In genomic region chr1:240771450-240771849, GRCh38 we compare ENCODE assay signal across 36 cellular contexts.
"Had no signal": no experiment of that assay in that cellular context is flagged by ENCODE, and none has a peak within 500 bp of the region (broad histone marks: within the 10 kb centered on the region; RNA-seq: fewer than 3 reads in every experiment).

No MANE protein-coding gene starts in this region.

- H3K4me3 ChIP-seq: adrenal gland, body of pancreas, breast epithelium had no signal

- DNase-seq: activated B cell treated with CpG ODN at 0.5 μM for 24 hours; activated CD4-positive, alpha-beta memory T cell treated with anti-CD3 and anti-CD28 coated beads, Interleukin-2, amount 10 ng/mL, durations not matched to agents 7 days and 5 days; activated CD4-positive, alpha-beta T cell treated with anti-CD3 and anti-CD28 coated beads for 4 hours; activated CD4-positive, alpha-beta T cell treated with anti-CD3 and anti-CD28 coated beads, Interleukin-2, amount 10 ng/mL, durations not matched to agents 24 days and 14 days; activated CD4-positive, alpha-beta T cell treated with anti-CD3 and anti-CD28 coated beads, Interleukin-2, amount 50 U/mL, for 1 hour; activated CD4-positive, alpha-beta T cell treated with anti-CD3 and anti-CD28 coated beads, Interleukin-2, amount 50 U/mL, for 48 hours; activated CD4-positive, CD25-positive, alpha-beta regulatory T cell treated with anti-CD3 and anti-CD28 coated beads, Interleukin-2, amount 50 U/mL, for 72 hours; activated CD8-positive, alpha-beta memory T cell treated with anti-CD3 and anti-CD28 coated beads for 24 hours; activated CD8-positive, alpha-beta memory T cell treated with anti-CD3 and anti-CD28 coated beads, Interleukin-2, amount 10 ng/mL, durations not matched to agents 7 days and 5 days; activated CD8-positive, alpha-beta memory T cell treated with anti-CD3 and anti-CD28 coated beads, Interleukin-2, amount 50 U/mL, for 48 hours; activated CD8-positive, alpha-beta T cell treated with anti-CD3 and anti-CD28 coated beads, Interleukin-2, amount 10 ng/mL, durations not matched to agents 7 days and 5 days; activated effector memory CD4-positive, alpha-beta T cell treated with Interleukin-2 at 50 U/mL for 16 hours; activated gamma-delta T cell; activated naive CD4-positive, alpha-beta T cell; activated naive CD4-positive, alpha-beta T cell treated with anti-CD3 and anti-CD28 coated beads for 36 hours; activated naive CD4-positive, alpha-beta T cell treated with anti-CD3 and anti-CD28 coated beads, Interleukin-2, amount 50 U/mL, for 16 hours; activated naive CD8-positive, alpha-beta T cell treated with anti-CD3 and anti-CD28 coated beads for 36 hours; activated T-cell treated with anti-CD3 and anti-CD28 coated beads, Interleukin-2, amount 50 U/mL, for 24 hours; activated T-cell treated with anti-CD3 and anti-CD28 coated beads, Interleukin-2, amount 50 U/mL, for 48 hours; adrenal gland; amniotic stem cell; aorta; body of pancreas; brain microvascular endothelial cell; central memory CD4-positive, alpha-beta T cell; T-helper 1 cell; T-helper 2 cell; T-helper 9 cell had no signal

- FAIRE-seq: astrocyte, TTC549 had no signal

- H3K4me1 Mint-ChIP-seq: activated B cell treated with CpG ODN at 0.5 μM for 24 hours; activated CD4-positive, alpha-beta memory T cell treated with anti-CD3 and anti-CD28 coated beads, Interleukin-2, amount 10 ng/mL, durations not matched to agents 7 days and 5 days; activated CD4-positive, alpha-beta T cell treated with anti-CD3 and anti-CD28 coated beads, Interleukin-2, amount 10 ng/mL, durations not matched to agents 24 days and 14 days; activated CD8-positive, alpha-beta memory T cell treated with anti-CD3 and anti-CD28 coated beads, Interleukin-2, amount 10 ng/mL, durations not matched to agents 7 days and 5 days; activated naive CD8-positive, alpha-beta T cell treated with anti-CD3 and anti-CD28 coated beads for 36 hours had no signal

- H3K4me3 Mint-ChIP-seq: activated B cell treated with CpG ODN at 0.5 μM for 24 hours; activated CD4-positive, alpha-beta memory T cell treated with anti-CD3 and anti-CD28 coated beads, Interleukin-2, amount 10 ng/mL, durations not matched to agents 7 days and 5 days; activated CD4-positive, alpha-beta T cell treated with anti-CD3 and anti-CD28 coated beads, Interleukin-2, amount 10 ng/mL, durations not matched to agents 24 days and 14 days; activated CD8-positive, alpha-beta memory T cell treated with anti-CD3 and anti-CD28 coated beads, Interleukin-2, amount 10 ng/mL, durations not matched to agents 7 days and 5 days; activated CD8-positive, alpha-beta T cell treated with anti-CD3 and anti-CD28 coated beads, Interleukin-2, amount 10 ng/mL, durations not matched to agents 7 days and 5 days; activated naive CD4-positive, alpha-beta T cell treated with anti-CD3 and anti-CD28 coated beads for 36 hours; activated naive CD8-positive, alpha-beta T cell treated with anti-CD3 and anti-CD28 coated beads for 36 hours; activated T-cell treated with anti-CD3 and anti-CD28 coated beads, Interleukin-2, amount 50 U/mL, for 24 hours; T-helper 1 cell treated with Interleukin-12 subunit alpha and Interleukin-12 subunit beta and Interleukin-4 antibody, amounts not matched to agents 30 μg/mL and 1 μg/mL, for 36 hours; T-helper 2 cell treated with Interferon-gamma antibody and Interleukin-4, amounts not matched to agents 5 μg/mL and 100 μg/mL, for 36 hours had no signal

- H3K27me3 Mint-ChIP-seq: activated B cell treated with CpG ODN at 0.5 μM for 24 hours; activated CD4-positive, alpha-beta memory T cell treated with anti-CD3 and anti-CD28 coated beads, Interleukin-2, amount 10 ng/mL, durations not matched to agents 7 days and 5 days; activated CD4-positive, alpha-beta T cell treated with anti-CD3 and anti-CD28 coated beads, Interleukin-2, amount 10 ng/mL, durations not matched to agents 24 days and 14 days; activated CD8-positive, alpha-beta memory T cell treated with anti-CD3 and anti-CD28 coated beads, Interleukin-2, amount 10 ng/mL, durations not matched to agents 7 days and 5 days; activated naive CD8-positive, alpha-beta T cell treated with anti-CD3 and anti-CD28 coated beads for 36 hours; activated T-cell treated with anti-CD3 and anti-CD28 coated beads, Interleukin-2, amount 50 U/mL, for 24 hours had no signal

- H3K36me3 ChIP-seq: adrenal gland, brain microvascular endothelial cell, breast epithelium had no signal

- H3K27me3 ChIP-seq: adrenal gland, body of pancreas, brain microvascular endothelial cell, breast epithelium had no signal

- H3K27ac ChIP-seq: adrenal gland, body of pancreas, brain microvascular endothelial cell, breast epithelium, VCaP had no signal

- H3K27ac Mint-ChIP-seq: activated B cell treated with CpG ODN at 0.5 μM for 24 hours; activated CD4-positive, alpha-beta memory T cell treated with anti-CD3 and anti-CD28 coated beads, Interleukin-2, amount 10 ng/mL, durations not matched to agents 7 days and 5 days; activated CD4-positive, alpha-beta T cell treated with anti-CD3 and anti-CD28 coated beads, Interleukin-2, amount 10 ng/mL, durations not matched to agents 24 days and 14 days; activated CD8-positive, alpha-beta memory T cell treated with anti-CD3 and anti-CD28 coated beads, Interleukin-2, amount 10 ng/mL, durations not matched to agents 7 days and 5 days; activated CD8-positive, alpha-beta T cell treated with anti-CD3 and anti-CD28 coated beads, Interleukin-2, amount 10 ng/mL, durations not matched to agents 7 days and 5 days; activated naive CD4-positive, alpha-beta T cell treated with anti-CD3 and anti-CD28 coated beads for 36 hours; activated naive CD4-positive, alpha-beta T cell treated with anti-CD3 and anti-CD28 coated beads, Interleukin-2, amount 50 U/mL, for 72 hours; activated naive CD8-positive, alpha-beta T cell treated with anti-CD3 and anti-CD28 coated beads for 36 hours; activated T-cell treated with anti-CD3 and anti-CD28 coated beads, Interleukin-2, amount 50 U/mL, for 24 hours; activated T-helper 2 cell treated with anti-CD3 and anti-CD28 coated beads, Interferon-gamma antibody, Interleukin-2, Interleukin-4, amounts not matched to agents 10 μg/mL and 5 μg/mL and 100 μg/mL, durations not matched to agents 14 hours and 24 hours and 36 hours; T-helper 1 cell treated with Interleukin-12 subunit alpha and Interleukin-12 subunit beta and Interleukin-4 antibody, amounts not matched to agents 30 μg/mL and 1 μg/mL, for 36 hours; T-helper 2 cell treated with Interferon-gamma antibody and Interleukin-4, amounts not matched to agents 5 μg/mL and 100 μg/mL, for 36 hours had no signal

- ATAC-seq: activated CD8-positive, alpha-beta memory T cell treated with anti-CD3 and anti-CD28 coated beads, Interleukin-2, amount 10 ng/mL, durations not matched to agents 7 days and 5 days; activated CD8-positive, alpha-beta T cell treated with anti-CD3 and anti-CD28 coated beads, Interleukin-2, amount 10 ng/mL, durations not matched to agents 7 days and 5 days; activated naive CD4-positive, alpha-beta T cell treated with anti-CD3 and anti-CD28 coated beads, Interleukin-2, amount 50 U/mL, for 72 hours; body of pancreas had no signal

- H3K36me3 Mint-ChIP-seq: activated CD8-positive, alpha-beta memory T cell treated with anti-CD3 and anti-CD28 coated beads, Interleukin-2, amount 10 ng/mL, durations not matched to agents 7 days and 5 days; activated naive CD4-positive, alpha-beta T cell treated with anti-CD3 and anti-CD28 coated beads, Interleukin-2, amount 50 U/mL, for 72 hours; activated naive CD8-positive, alpha-beta T cell treated with anti-CD3 and anti-CD28 coated beads for 36 hours had no signal

- H3K9me3 Mint-ChIP-seq: activated B cell treated with CpG ODN at 0.5 μM for 24 hours; activated CD4-positive, alpha-beta memory T cell treated with anti-CD3 and anti-CD28 coated beads, Interleukin-2, amount 10 ng/mL, durations not matched to agents 7 days and 5 days; activated CD4-positive, alpha-beta T cell treated with anti-CD3 and anti-CD28 coated beads, Interleukin-2, amount 10 ng/mL, durations not matched to agents 24 days and 14 days; activated naive CD4-positive, alpha-beta T cell treated with anti-CD3 and anti-CD28 coated beads for 36 hours; activated naive CD4-positive, alpha-beta T cell treated with anti-CD3 and anti-CD28 coated beads, Interleukin-2, amount 50 U/mL, for 72 hours; activated naive CD8-positive, alpha-beta T cell treated with anti-CD3 and anti-CD28 coated beads for 36 hours; activated T-cell treated with anti-CD3 and anti-CD28 coated beads, Interleukin-2, amount 50 U/mL, for 24 hours; activated T-helper 2 cell treated with anti-CD3 and anti-CD28 coated beads, Interferon-gamma antibody, Interleukin-2, Interleukin-4, amounts not matched to agents 10 μg/mL and 5 μg/mL and 100 μg/mL, durations not matched to agents 14 hours and 24 hours and 36 hours; T-helper 1 cell treated with Interleukin-12 subunit alpha and Interleukin-12 subunit beta and Interleukin-4 antibody, amounts not matched to agents 30 μg/mL and 1 μg/mL, for 36 hours; T-helper 2 cell treated with Interferon-gamma antibody and Interleukin-4, amounts not matched to agents 5 μg/mL and 100 μg/mL, for 36 hours had no signal

- H3K4me1 ChIP-seq: adrenal gland, body of pancreas, breast epithelium had no signal

- H3K9me3 ChIP-seq: adrenal gland, body of pancreas, breast epithelium had no signal
